1 cellular context compared by ENCODE assay signal in the genomic region with DNA sequence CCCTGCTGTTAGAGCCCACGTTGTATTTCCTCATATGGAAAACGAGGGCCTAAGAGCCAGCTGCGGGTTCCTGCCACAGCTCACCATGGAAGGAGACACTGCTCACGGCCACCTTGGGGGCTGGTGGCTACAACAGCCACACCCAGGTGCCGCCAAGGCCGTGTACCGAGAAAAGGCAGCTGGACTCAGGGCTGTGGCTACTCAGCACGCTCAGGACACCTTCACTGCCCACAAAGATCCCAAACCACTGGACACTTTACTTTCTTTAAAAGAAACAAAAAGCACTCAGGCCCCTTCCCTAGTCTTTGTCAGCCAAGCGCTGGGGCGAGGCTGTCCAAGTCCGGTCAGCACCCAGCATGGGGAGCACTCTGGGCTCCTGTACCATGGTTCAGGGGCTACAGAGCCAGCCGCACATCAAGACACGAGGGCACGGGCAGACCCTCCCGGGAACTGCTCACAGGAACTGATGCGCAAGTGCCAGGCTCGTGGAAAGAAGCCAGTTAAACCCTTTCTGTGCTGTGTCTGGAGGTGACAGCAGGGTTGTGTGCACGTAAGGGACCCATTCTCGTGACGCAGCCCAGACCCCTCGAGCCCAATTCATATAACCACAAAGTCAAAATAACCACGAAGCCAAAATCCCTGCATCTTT.
TF ChIP-seq lines count a peak whose summit lies in the region.

No MANE protein-coding gene starts in this region.

TF ChIP-seq in WTC11, 78 proteins besides CTCF, POLR2A, EP300 and RAD21:
- TF ChIP-seq, protein P1, sequence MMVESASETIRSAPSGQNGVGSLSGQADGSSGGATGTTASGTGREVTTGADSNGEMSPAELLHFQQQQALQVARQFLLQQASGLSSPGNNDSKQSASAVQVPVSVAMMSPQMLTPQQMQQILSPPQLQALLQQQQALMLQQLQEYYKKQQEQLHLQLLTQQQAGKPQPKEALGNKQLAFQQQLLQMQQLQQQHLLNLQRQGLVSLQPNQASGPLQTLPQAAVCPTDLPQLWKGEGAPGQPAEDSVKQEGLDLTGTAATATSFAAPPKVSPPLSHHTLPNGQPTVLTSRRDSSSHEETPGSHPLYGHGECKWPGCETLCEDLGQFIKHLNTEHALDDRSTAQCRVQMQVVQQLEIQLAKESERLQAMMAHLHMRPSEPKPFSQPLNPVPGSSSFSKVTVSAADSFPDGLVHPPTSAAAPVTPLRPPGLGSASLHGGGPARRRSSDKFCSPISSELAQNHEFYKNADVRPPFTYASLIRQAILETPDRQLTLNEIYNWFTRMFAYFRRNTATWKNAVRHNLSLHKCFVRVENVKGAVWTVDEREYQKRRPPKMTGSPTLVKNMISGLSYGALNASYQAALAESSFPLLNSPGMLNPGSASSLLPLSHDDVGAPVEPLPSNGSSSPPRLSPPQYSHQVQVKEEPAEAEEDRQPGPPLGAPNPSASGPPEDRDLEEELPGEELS (CRISPR knock-in tag; IDR thresholded peaks at IDR 0.05) = no peak
- TF ChIP-seq, protein P2, sequence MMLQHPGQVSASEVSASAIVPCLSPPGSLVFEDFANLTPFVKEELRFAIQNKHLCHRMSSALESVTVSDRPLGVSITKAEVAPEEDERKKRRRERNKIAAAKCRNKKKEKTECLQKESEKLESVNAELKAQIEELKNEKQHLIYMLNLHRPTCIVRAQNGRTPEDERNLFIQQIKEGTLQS (CRISPR knock-in tag; conservative IDR thresholded peaks at IDR 0.05) = no peak
- TF ChIP-seq, protein P3, sequence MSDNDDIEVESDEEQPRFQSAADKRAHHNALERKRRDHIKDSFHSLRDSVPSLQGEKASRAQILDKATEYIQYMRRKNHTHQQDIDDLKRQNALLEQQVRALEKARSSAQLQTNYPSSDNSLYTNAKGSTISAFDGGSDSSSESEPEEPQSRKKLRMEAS (CRISPR knock-in tag; IDR thresholded peaks at IDR 0.05) = no peak
- TF ChIP-seq, protein P4, sequence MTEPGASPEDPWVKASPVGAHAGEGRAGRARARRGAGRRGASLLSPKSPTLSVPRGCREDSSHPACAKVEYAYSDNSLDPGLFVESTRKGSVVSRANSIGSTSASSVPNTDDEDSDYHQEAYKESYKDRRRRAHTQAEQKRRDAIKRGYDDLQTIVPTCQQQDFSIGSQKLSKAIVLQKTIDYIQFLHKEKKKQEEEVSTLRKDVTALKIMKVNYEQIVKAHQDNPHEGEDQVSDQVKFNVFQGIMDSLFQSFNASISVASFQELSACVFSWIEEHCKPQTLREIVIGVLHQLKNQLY (CRISPR knock-in tag; IDR thresholded peaks at IDR 0.05) = no peak
- no peak for TF ChIP-seq ZNF121 (CRISPR knock-in tag; IDR thresholded peaks at IDR 0.05)
- TF ChIP-seq FOXK1 (CRISPR knock-in tag; IDR thresholded peaks at IDR 0.05) = no peak
- TF ChIP-seq, protein P5, sequence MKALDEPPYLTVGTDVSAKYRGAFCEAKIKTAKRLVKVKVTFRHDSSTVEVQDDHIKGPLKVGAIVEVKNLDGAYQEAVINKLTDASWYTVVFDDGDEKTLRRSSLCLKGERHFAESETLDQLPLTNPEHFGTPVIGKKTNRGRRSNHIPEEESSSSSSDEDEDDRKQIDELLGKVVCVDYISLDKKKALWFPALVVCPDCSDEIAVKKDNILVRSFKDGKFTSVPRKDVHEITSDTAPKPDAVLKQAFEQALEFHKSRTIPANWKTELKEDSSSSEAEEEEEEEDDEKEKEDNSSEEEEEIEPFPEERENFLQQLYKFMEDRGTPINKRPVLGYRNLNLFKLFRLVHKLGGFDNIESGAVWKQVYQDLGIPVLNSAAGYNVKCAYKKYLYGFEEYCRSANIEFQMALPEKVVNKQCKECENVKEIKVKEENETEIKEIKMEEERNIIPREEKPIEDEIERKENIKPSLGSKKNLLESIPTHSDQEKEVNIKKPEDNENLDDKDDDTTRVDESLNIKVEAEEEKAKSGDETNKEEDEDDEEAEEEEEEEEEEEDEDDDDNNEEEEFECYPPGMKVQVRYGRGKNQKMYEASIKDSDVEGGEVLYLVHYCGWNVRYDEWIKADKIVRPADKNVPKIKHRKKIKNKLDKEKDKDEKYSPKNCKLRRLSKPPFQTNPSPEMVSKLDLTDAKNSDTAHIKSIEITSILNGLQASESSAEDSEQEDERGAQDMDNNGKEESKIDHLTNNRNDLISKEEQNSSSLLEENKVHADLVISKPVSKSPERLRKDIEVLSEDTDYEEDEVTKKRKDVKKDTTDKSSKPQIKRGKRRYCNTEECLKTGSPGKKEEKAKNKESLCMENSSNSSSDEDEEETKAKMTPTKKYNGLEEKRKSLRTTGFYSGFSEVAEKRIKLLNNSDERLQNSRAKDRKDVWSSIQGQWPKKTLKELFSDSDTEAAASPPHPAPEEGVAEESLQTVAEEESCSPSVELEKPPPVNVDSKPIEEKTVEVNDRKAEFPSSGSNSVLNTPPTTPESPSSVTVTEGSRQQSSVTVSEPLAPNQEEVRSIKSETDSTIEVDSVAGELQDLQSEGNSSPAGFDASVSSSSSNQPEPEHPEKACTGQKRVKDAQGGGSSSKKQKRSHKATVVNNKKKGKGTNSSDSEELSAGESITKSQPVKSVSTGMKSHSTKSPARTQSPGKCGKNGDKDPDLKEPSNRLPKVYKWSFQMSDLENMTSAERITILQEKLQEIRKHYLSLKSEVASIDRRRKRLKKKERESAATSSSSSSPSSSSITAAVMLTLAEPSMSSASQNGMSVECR (CRISPR knock-in tag; IDR thresholded peaks at IDR 0.05; ENCODE audit: borderline replicate concordance) = no peak
- no peak for TF ChIP-seq NR1H2 (CRISPR knock-in tag; IDR thresholded peaks at IDR 0.05)
- TF ChIP-seq ZNF317 (CRISPR knock-in tag; IDR thresholded peaks at IDR 0.05; ENCODE audit: borderline replicate concordance, low read depth) = no peak
- TF ChIP-seq GRHL2 (CRISPR knock-in tag; IDR thresholded peaks at IDR 0.05; ENCODE audit: insufficient replicate concordance, severe bottlenecking) = no peak
- TF ChIP-seq, protein P6, sequence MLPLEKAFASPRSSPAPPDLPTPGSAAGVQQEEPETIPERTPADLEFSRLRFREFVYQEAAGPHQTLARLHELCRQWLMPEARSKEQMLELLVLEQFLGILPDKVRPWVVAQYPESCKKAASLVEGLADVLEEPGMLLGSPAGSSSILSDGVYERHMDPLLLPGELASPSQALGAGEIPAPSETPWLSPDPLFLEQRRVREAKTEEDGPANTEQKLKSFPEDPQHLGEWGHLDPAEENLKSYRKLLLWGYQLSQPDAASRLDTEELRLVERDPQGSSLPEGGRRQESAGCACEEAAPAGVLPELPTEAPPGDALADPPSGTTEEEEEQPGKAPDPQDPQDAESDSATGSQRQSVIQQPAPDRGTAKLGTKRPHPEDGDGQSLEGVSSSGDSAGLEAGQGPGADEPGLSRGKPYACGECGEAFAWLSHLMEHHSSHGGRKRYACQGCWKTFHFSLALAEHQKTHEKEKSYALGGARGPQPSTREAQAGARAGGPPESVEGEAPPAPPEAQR (CRISPR knock-in tag; IDR thresholded peaks at IDR 0.05) = no peak
- TF ChIP-seq, protein P7, sequence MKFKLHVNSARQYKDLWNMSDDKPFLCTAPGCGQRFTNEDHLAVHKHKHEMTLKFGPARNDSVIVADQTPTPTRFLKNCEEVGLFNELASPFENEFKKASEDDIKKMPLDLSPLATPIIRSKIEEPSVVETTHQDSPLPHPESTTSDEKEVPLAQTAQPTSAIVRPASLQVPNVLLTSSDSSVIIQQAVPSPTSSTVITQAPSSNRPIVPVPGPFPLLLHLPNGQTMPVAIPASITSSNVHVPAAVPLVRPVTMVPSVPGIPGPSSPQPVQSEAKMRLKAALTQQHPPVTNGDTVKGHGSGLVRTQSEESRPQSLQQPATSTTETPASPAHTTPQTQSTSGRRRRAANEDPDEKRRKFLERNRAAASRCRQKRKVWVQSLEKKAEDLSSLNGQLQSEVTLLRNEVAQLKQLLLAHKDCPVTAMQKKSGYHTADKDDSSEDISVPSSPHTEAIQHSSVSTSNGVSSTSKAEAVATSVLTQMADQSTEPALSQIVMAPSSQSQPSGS (CRISPR knock-in tag; IDR thresholded peaks at IDR 0.05; ENCODE audit: borderline replicate concordance, low read depth) = no peak
- TF ChIP-seq NFE2L1 (CRISPR knock-in tag; IDR thresholded peaks at IDR 0.05) = no peak
- TF ChIP-seq, protein P8, sequence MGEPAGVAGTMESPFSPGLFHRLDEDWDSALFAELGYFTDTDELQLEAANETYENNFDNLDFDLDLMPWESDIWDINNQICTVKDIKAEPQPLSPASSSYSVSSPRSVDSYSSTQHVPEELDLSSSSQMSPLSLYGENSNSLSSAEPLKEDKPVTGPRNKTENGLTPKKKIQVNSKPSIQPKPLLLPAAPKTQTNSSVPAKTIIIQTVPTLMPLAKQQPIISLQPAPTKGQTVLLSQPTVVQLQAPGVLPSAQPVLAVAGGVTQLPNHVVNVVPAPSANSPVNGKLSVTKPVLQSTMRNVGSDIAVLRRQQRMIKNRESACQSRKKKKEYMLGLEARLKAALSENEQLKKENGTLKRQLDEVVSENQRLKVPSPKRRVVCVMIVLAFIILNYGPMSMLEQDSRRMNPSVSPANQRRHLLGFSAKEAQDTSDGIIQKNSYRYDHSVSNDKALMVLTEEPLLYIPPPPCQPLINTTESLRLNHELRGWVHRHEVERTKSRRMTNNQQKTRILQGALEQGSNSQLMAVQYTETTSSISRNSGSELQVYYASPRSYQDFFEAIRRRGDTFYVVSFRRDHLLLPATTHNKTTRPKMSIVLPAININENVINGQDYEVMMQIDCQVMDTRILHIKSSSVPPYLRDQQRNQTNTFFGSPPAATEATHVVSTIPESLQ (CRISPR knock-in tag; IDR thresholded peaks at IDR 0.05) = no peak
- no peak for TF ChIP-seq RELA (CRISPR knock-in tag; IDR thresholded peaks at IDR 0.05; ENCODE audit: borderline replicate concordance)
- no peak for TF ChIP-seq NR3C1 (CRISPR knock-in tag; conservative IDR thresholded peaks at IDR 0.05; ENCODE audit: low read depth)
